Comparison of ENCODE assay signal across 17 cellular contexts in the genomic region with DNA sequence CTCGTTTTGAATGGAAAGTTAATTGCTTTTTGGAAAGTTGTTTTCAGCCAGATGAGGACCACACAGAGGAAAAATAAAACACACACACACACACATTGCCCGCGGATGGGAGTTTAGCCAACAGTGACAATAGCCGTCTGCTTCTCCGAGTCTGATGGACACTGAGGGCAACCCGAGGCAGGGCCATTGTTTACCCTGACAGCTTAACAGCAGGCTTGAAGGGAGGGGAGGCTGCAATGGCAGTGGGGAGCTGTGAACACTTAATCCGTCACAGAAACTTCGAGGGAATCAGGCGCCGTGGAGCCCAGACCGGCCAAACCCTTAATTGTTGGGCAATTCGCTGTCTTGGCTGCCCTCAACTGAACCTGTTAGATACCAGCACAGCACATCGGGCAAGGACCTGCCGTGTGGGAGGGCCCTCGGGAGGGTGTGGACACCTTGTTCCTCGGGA.
DNase-seq lines count a peak whose midpoint lies in the region; ATAC-seq and TF ChIP-seq lines count a peak whose summit lies in the region.
"Had no signal": no experiment of that assay in that cellular context is flagged by ENCODE, and none has a peak within 500 bp of the region (broad histone marks: within the 10 kb centered on the region; RNA-seq: fewer than 3 reads in every experiment).

No MANE protein-coding gene starts in this region.

- no peak overlapping the region for H2BK5ac ChIP-seq in mesendoderm (ENCODE audit: low read length)

- DNase-seq in GM23248 (peak; percentile 52), coronary artery (ENCODE audit: low spot score) (no peak), mesendoderm (no peak), gastrocnemius medialis (peak; percentile 60 to 87), NCI-H2196 treated with DMSO at 0.1 percent for 48 hours (lab: John Stamatoyannopoulos, UW; ENCODE audit: unreplicated experiment) (no peak), NAMALWA (ENCODE audit: low spot score) (no peak), SKM-1 treated with dmso at 0.1 percent for 144 hours (lab: John Stamatoyannopoulos, UW; ENCODE audit: unreplicated experiment) (no peak)
- DNase-seq: CD4-positive, CD25-positive, alpha-beta regulatory T cell; Kasumi-1; NCI-H2029 treated with DMSO at 0.1 percent for 48 hours; pancreas; stimulated activated CD4-positive, alpha-beta T cell treated with anti-CD3 and anti-CD28 coated beads, Interleukin-4, amount 100 ng/mL, for 4 hours; stimulated activated naive CD4-positive, alpha-beta T cell had no signal

- H3K4me1 ChIP-seq in GM23248 (ENCODE audit: insufficient read depth), result peaks cover 17% of the 10 kb centered on the region
- no peaks in the 10 kb centered on the region for H3K4me1 ChIP-seq in mesendoderm (ENCODE audit: control insufficient read depth, low read depth, low read length)
- peaks cover 13 to 20% of the 10 kb centered on the region in 2 donors for H3K4me1 ChIP-seq in gastrocnemius medialis
- H3K4me1 ChIP-seq: pancreas had no signal

- WGBS in GM23248 (ENCODE audit: low coverage in 1 of 2, low lambda C conversion rate in 2 of 2, missing lambda C conversion rate in 2 of 2), 2 experiments, result 18 to 20% methylated on average over 16 of the region's 16 CpGs
- no CpG with 5 or more reads among the region's 16 CpGs for WGBS in mesendoderm (ENCODE audit: extremely low coverage, insufficient coverage, low lambda C conversion rate)

- no peak overlapping the region for H3K9ac ChIP-seq in GM23248
- no peak overlapping the region for H3K9ac ChIP-seq in mesendoderm (ENCODE audit: low read length)

- H2AFZ ChIP-seq in GM23248, result 0 out of 2 replicates have a peak overlapping the region, but pooled peaks have one; percentile 37

- no peak overlapping the region for H3K18ac ChIP-seq in mesendoderm (ENCODE audit: low read length)

- peak overlapping the region; percentile 7 for H3K4me2 ChIP-seq in GM23248 (ENCODE audit: unreplicated experiment)
- no peak overlapping the region for H3K4me2 ChIP-seq in mesendoderm (ENCODE audit: low read length)

- H3K9me3 ChIP-seq in GM23248 (ENCODE audit: low read depth) (no peaks in the 10 kb centered on the region), gastrocnemius medialis (no peaks in the 10 kb centered on the region)
- H3K9me3 ChIP-seq: pancreas had no signal

- H3K4me3 ChIP-seq in GM23248, result no peak overlapping the region
- H3K4me3 ChIP-seq in coronary artery, result peak overlapping the region; percentile 23
- no peak overlapping the region for H3K4me3 ChIP-seq in mesendoderm (ENCODE audit: low read length)
- H3K4me3 ChIP-seq in gastrocnemius medialis, result no peak overlapping the region
- H3K4me3 ChIP-seq: pancreas had no signal

- H3K27ac ChIP-seq in GM23248 (no peak overlapping the region), coronary artery (no peak overlapping the region), mesendoderm (ENCODE audit: low read depth, low read length) (no peak overlapping the region), gastrocnemius medialis (no peak overlapping the region)
- H3K27ac ChIP-seq: dorsolateral prefrontal cortex, pancreas had no signal

- no peak overlapping the region for H3K23ac ChIP-seq in mesendoderm (ENCODE audit: low read length)

- peak overlapping the region; percentile 20 for H3K56ac ChIP-seq in mesendoderm (ENCODE audit: low read length)

- H3K9me2 ChIP-seq in GM23248 (ENCODE audit: insufficient read depth), result no peaks in the 10 kb centered on the region

- H3K36me3 ChIP-seq in GM23248 (ENCODE audit: low read depth), result no peaks in the 10 kb centered on the region
- H3K36me3 ChIP-seq in mesendoderm (ENCODE audit: control insufficient read depth, insufficient read depth, low read length), result no peaks in the 10 kb centered on the region
- no peaks in the 10 kb centered on the region for H3K36me3 ChIP-seq in gastrocnemius medialis
- H3K36me3 ChIP-seq: pancreas had no signal

- TF ChIP-seq CTCF in coronary artery (IDR thresholded peaks at IDR 0.05), result no peak
- TF ChIP-seq CTCF in gastrocnemius medialis (IDR thresholded peaks at IDR 0.05 in 4 of 5, conservative IDR thresholded peaks at IDR 0.05 in 1 of 5), result no peak

- H4K5ac ChIP-seq in mesendoderm (ENCODE audit: low read length), result no peak overlapping the region

- no peak overlapping the region for H2BK120ac ChIP-seq in mesendoderm (ENCODE audit: low read depth, low read length)

- H3K79me1 ChIP-seq in mesendoderm (ENCODE audit: low read length), result no peaks in the 10 kb centered on the region

- no peak overlapping the region for H2BK15ac ChIP-seq in mesendoderm (replicated peaks; ENCODE audit: low read depth)

- intact Hi-C loops in gastrocnemius medialis (cut with DNase I; ENCODE audit: low total_unique reads), result loop anchor here (5.0 kb wide), 1 partner anchor 157 kb away; no protein-coding TSS in a partner anchor

- peaks cover 7% of the 10 kb centered on the region; the same call in 1 of the 2 replicates for H3K27me3 ChIP-seq in GM23248 (replicated peaks; ENCODE audit: insufficient read depth)
- H3K27me3 ChIP-seq in mesendoderm (ENCODE audit: insufficient read depth, low read length, poor library complexity), result no peaks in the 10 kb centered on the region
- no peaks in the 10 kb centered on the region for H3K27me3 ChIP-seq in gastrocnemius medialis
- H3K27me3 ChIP-seq: dorsolateral prefrontal cortex, pancreas had no signal

- peak; percentile 75 to 81 for ATAC-seq in gastrocnemius medialis
- no peak for ATAC-seq in GM21717 (IDR thresholded peaks at IDR 0.05; ENCODE audit: unreplicated experiment)
- ATAC-seq: activated CD4-positive, CD25-positive, alpha-beta regulatory T cell treated with anti-CD3 and anti-CD28 coated beads, Interleukin-2, amount 50 U/mL, for 24 hours; SK-N-SH treated with all-trans-retinoic acid at 6 μM for 48 hours had no signal

- H3K79me2 ChIP-seq in GM23248 (ENCODE audit: insufficient read depth), result no peaks in the 10 kb centered on the region
- no peaks in the 10 kb centered on the region for H3K79me2 ChIP-seq in mesendoderm (ENCODE audit: control insufficient read depth, insufficient read depth, low read length)

- no peak overlapping the region for H2AK5ac ChIP-seq in mesendoderm (ENCODE audit: low read length)

- no peak overlapping the region for H3K4ac ChIP-seq in mesendoderm (ENCODE audit: low read depth, low read length)

- H4K20me1 ChIP-seq in GM23248 (ENCODE audit: insufficient read depth), result no peaks in the 10 kb centered on the region

- H3F3A ChIP-seq in GM23248 (ENCODE audit: insufficient read depth), result peaks cover 3% of the 10 kb centered on the region; the same call in 1 of the 2 replicates

- H4K8ac ChIP-seq in mesendoderm (ENCODE audit: low read depth, low read length), result no peak overlapping the region

- TF ChIP-seq POLR2A in gastrocnemius medialis (IDR thresholded peaks at IDR 0.05), result no peak

- in situ Hi-C loops in GM23248 (cut with MboI) (no loop called here), gastrocnemius medialis (cut with MboI; ENCODE audit: low sequenced_read_pairs in 4 of 4) (no loop called here)

Comparison
In these comparisons a context has a peak if more than half of its experiments do, and no peak if none do; other contexts are left out.
1. DNase-seq: peak in GM23248 (single experiment) and gastrocnemius medialis (2 of 2); none in coronary artery (single experiment), mesendoderm (single experiment), NCI-H2196 treated with DMSO at 0.1 percent for 48 hours (single experiment), NAMALWA (single experiment) and SKM-1 treated with dmso at 0.1 percent for 144 hours (single experiment).